11 cellular contexts compared by ENCODE assay signal in the genomic region with DNA sequence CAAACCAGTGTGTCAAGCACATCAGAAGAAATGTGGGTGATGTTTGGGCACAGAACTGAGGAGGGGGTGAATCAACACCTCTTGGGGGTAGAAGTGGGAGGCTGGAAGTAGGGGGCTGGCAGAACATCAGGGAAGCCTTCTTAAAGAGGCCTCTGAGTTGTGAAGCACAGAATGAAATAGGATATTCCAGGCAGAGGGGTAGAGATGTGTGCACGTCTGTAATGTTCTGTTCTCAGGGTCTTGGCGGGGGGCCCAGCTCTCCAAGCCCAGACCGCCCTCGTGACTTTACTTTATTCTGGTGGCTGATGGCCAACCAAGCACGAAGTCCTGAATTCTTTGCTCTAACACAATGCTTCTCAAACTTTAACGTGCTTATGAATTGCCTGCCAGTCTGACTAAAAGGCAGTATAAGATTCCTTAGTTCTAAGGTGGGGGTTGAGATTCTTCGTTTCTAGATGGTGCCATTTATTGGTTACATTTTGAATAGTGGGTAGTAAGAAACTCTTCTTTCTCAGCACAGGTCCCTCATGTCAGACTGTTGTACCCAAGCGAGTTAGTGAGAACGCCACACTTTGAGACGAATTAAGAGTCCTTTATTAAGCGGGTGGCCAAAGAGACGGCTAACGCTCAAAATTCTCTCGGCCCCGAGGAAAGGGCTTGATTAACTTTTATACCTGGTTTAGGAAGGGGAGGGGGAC. TPM values are rescaled to one million over a fixed set of nuclear protein-coding genes. Genes with fewer than 3 reads are reported as not detected.
DNase-seq lines count a peak whose midpoint lies in the region; ATAC-seq, FAIRE-seq and TF ChIP-seq lines count a peak whose summit lies in the region.
"Had no signal": no experiment of that assay in that cellular context is flagged by ENCODE, and none has a peak within 500 bp of the region (broad histone marks: within the 10 kb centered on the region; RNA-seq: fewer than 3 reads in every experiment).

No MANE protein-coding gene starts in this region.

- peak in 3 of 4 donors; percentile 30 to 76 (median 59) for TF ChIP-seq EP300 in sigmoid colon (IDR thresholded peaks at IDR 0.05)

- no peak for FAIRE-seq in kidney (lab: Jason Lieb, UNC)

- H3K9me3 ChIP-seq in HUES64 (ENCODE audit: insufficient read depth, low read depth, low read length) = no peaks in the 10 kb centered on the region
- H3K9me3 ChIP-seq in colonic mucosa = no peaks in the 10 kb centered on the region
- no peaks in the 10 kb centered on the region for H3K9me3 ChIP-seq in kidney (ENCODE audit: control insufficient read depth in 1 of 2, low read length in 2 of 2)
- no peaks in the 10 kb centered on the region for H3K9me3 ChIP-seq in sigmoid colon

- peaks cover 13% of the 10 kb centered on the region for H3K4me1 Mint-ChIP-seq in activated CD8-positive, alpha-beta T cell treated with anti-CD3 and anti-CD28 coated beads, Interleukin-2, amount 10 ng/mL, durations not matched to agents 7 days and 5 days (ENCODE audit: low read depth)
- H3K4me1 Mint-ChIP-seq: CD8-positive, alpha-beta memory T cell had no signal

- no peak overlapping the region for H3K9ac ChIP-seq in HUES64 (ENCODE audit: low read depth, low read length)
- peak overlapping the region in 1 of 2 donors; percentile 59 for H3K9ac ChIP-seq in colonic mucosa (ENCODE audit: low read depth in 2 of 2, low read length in 2 of 2)
- H3K9ac ChIP-seq in kidney (ENCODE audit: low read length in 2 of 2) = peak overlapping the region in 1 of 2 donors; percentile 29

- H3K27me3 Mint-ChIP-seq in activated CD8-positive, alpha-beta T cell treated with anti-CD3 and anti-CD28 coated beads, Interleukin-2, amount 10 ng/mL, durations not matched to agents 7 days and 5 days (ENCODE audit: low read depth) = no peaks in the 10 kb centered on the region

- peaks cover 39% of the 10 kb centered on the region for H3K4me1 ChIP-seq in HUES64 (ENCODE audit: insufficient read depth, low read length)
- H3K4me1 ChIP-seq in colonic mucosa = peaks cover 25% of the 10 kb centered on the region
- peaks cover 27 to 36% of the 10 kb centered on the region in 2 donors for H3K4me1 ChIP-seq in kidney (ENCODE audit: control insufficient read depth in 1 of 2, insufficient read depth in 1 of 2, low read depth in 1 of 2, low read length in 2 of 2)
- peaks cover 0 to 59% (median 53%) of the 10 kb centered on the region in 4 donors for H3K4me1 ChIP-seq in sigmoid colon

- H3K27ac ChIP-seq in HUES64 (ENCODE audit: low read depth, low read length) = no peak overlapping the region
- peak overlapping the region; percentile 27 for H3K27ac ChIP-seq in colonic mucosa
- H3K27ac ChIP-seq in kidney (ENCODE audit: low read depth in 2 of 2, low read length in 2 of 2) = peak overlapping the region; percentile 57 to 61
- peak overlapping the region; percentile 12 to 87 (median 78) for H3K27ac ChIP-seq in sigmoid colon

- H3K4me3 Mint-ChIP-seq in activated CD8-positive, alpha-beta T cell treated with anti-CD3 and anti-CD28 coated beads, Interleukin-2, amount 10 ng/mL, durations not matched to agents 7 days and 5 days = no peak overlapping the region
- H3K4me3 Mint-ChIP-seq: CD8-positive, alpha-beta memory T cell had no signal

- TF ChIP-seq CTCF in colonic mucosa (IDR thresholded peaks at IDR 0.05) (no peak), kidney (IDR thresholded peaks at IDR 0.05; ENCODE audit: borderline replicate concordance, extremely low read depth, insufficient read depth) (no peak), sigmoid colon (IDR thresholded peaks at IDR 0.05) (no peak)

- CTCF ChIA-PET in activated CD8-positive, alpha-beta T cell treated with anti-CD3 and anti-CD28 coated beads, Interleukin-2, amount 10 ng/mL, durations not matched to agents 7 days and 5 days (lab: Charles Lee) = no interaction called here

- intact Hi-C loops in colonic mucosa (cut with DNase I) (no loop called here), kidney (cut with DNase I) (no loop called here), sigmoid colon (cut with DNase I) (no loop called here)

- no peak for DNase-seq in colonic mucosa
- peak; percentile 81 for DNase-seq in kidney
- DNase-seq in sigmoid colon = peak; percentile 94
- DNase-seq in Kasumi-1 (lab: John Stamatoyannopoulos, UW) = no peak
- DNase-seq in glomerular visceral epithelial cell (ENCODE audit: extremely low spot score) = no peak
- no peak for DNase-seq in activated CD8-positive, alpha-beta T cell treated with anti-CD3 and anti-CD28 coated beads, Interleukin-2, amount 10 ng/mL, durations not matched to agents 7 days and 5 days
- DNase-seq: activated CD4-positive, alpha-beta T cell treated with anti-CD3 and anti-CD28 coated beads for 48 hours; CD8-positive, alpha-beta memory T cell; NCI-H1048 had no signal

- no peak overlapping the region for H3K27ac Mint-ChIP-seq in activated CD8-positive, alpha-beta T cell treated with anti-CD3 and anti-CD28 coated beads, Interleukin-2, amount 10 ng/mL, durations not matched to agents 7 days and 5 days
- H3K27ac Mint-ChIP-seq: CD8-positive, alpha-beta memory T cell had no signal

- no peaks in the 10 kb centered on the region for H3K9me3 Mint-ChIP-seq in activated CD8-positive, alpha-beta T cell treated with anti-CD3 and anti-CD28 coated beads, Interleukin-2, amount 10 ng/mL, durations not matched to agents 7 days and 5 days (ENCODE audit: insufficient read depth)
- H3K9me3 Mint-ChIP-seq: CD8-positive, alpha-beta memory T cell had no signal

- H3K27me3 ChIP-seq in HUES64 (ENCODE audit: insufficient read depth, low read length) = peaks cover 22% of the 10 kb centered on the region
- no peaks in the 10 kb centered on the region for H3K27me3 ChIP-seq in colonic mucosa
- H3K27me3 ChIP-seq in sigmoid colon = no peaks in the 10 kb centered on the region

- H3K36me3 Mint-ChIP-seq in activated CD8-positive, alpha-beta T cell treated with anti-CD3 and anti-CD28 coated beads, Interleukin-2, amount 10 ng/mL, durations not matched to agents 7 days and 5 days (ENCODE audit: low read depth) = no peaks in the 10 kb centered on the region
- H3K36me3 Mint-ChIP-seq: CD8-positive, alpha-beta memory T cell had no signal

- 27% methylated on average over 15 of the region's 15 CpGs for WGBS in HUES64
- WGBS in sigmoid colon, 2 donors = 73 to 79% methylated on average over 15 of the region's 15 CpGs

- TF ChIP-seq POLR2A in sigmoid colon (IDR thresholded peaks at IDR 0.05) = no peak

- peak overlapping the region; percentile 28 for H3K4me3 ChIP-seq in HUES64 (ENCODE audit: low read length)
- H3K4me3 ChIP-seq in colonic mucosa = no peak overlapping the region
- H3K4me3 ChIP-seq in kidney (ENCODE audit: low read length in 2 of 2) = no peak overlapping the region
- no peak overlapping the region for H3K4me3 ChIP-seq in sigmoid colon

- POLR2A ChIA-PET in activated CD8-positive, alpha-beta T cell treated with anti-CD3 and anti-CD28 coated beads, Interleukin-2, amount 10 ng/mL, durations not matched to agents 7 days and 5 days (lab: Charles Lee) = interaction anchor here (1.0 kb wide), 1 partner anchor 11 kb away, joined by 4 read pairs; no protein-coding TSS in a partner anchor

- peaks cover 15% of the 10 kb centered on the region for H3K36me3 ChIP-seq in HUES64 (ENCODE audit: insufficient read depth, low read length)
- no peaks in the 10 kb centered on the region for H3K36me3 ChIP-seq in colonic mucosa
- peaks cover 0 to 2% of the 10 kb centered on the region in 2 donors for H3K36me3 ChIP-seq in kidney (ENCODE audit: control insufficient read depth in 1 of 2, insufficient read depth in 2 of 2, low read length in 2 of 2)
- H3K36me3 ChIP-seq in sigmoid colon = peaks cover 0 to 14% (median 4%) of the 10 kb centered on the region in 4 donors

- no peak for ATAC-seq in activated CD8-positive, alpha-beta T cell treated with anti-CD3 and anti-CD28 coated beads, Interleukin-2, amount 10 ng/mL, durations not matched to agents 7 days and 5 days
- ATAC-seq in HG02852 (IDR thresholded peaks at IDR 0.05; ENCODE audit: unreplicated experiment) = no peak

RNA-seq across cellular contexts. Expression of gene PRXL2A, which starts 8.2 kb away (rescaled TPM):
- polyA plus RNA-seq in HUES64 (2013, experiment 1 of 2) = 57.6 TPM
- 69.2 TPM for polyA plus RNA-seq in HUES64 (2013, experiment 2 of 2)
- total RNA-seq in colonic mucosa (100 to 1,000 TPM in 1 of 2 donors, 10 to 100 TPM in 1; 73.5 to 101 TPM), kidney (69.4 TPM), sigmoid colon (10 to 100 TPM; 43.7 to 57.4 (median 50.9) TPM)
- polyA plus RNA-seq in kidney (ENCODE audit: insufficient read depth, low read depth, low replicate concordance) (101 TPM), sigmoid colon (10 to 100 TPM; 33.3 to 63.5 (median 37.8) TPM)
- 10 to 100 TPM; 14.9 to 15.3 TPM for total RNA-seq in activated CD8-positive, alpha-beta T cell treated with anti-CD3 and anti-CD28 coated beads, Interleukin-2, amount 10 ng/mL, durations not matched to agents 7 days and 5 days

RNA-seq across cellular contexts. Expression of gene TSPAN14, which starts 37.6 kb away (rescaled TPM):
- 67.4 TPM for polyA plus RNA-seq in HUES64 (2013, experiment 1 of 2)
- polyA plus RNA-seq in HUES64 (2013, experiment 2 of 2) = 75.6 TPM
- total RNA-seq in colonic mucosa = 10 to 100 TPM; 83.5 to 91.7 TPM
- total RNA-seq in kidney = 183 TPM
- polyA plus RNA-seq in kidney (ENCODE audit: insufficient read depth, low read depth, low replicate concordance) = 36.8 TPM
- total RNA-seq in sigmoid colon = 10 to 100 TPM; 22.0 to 29.9 (median 23.9) TPM
- 10 to 100 TPM; 12.0 to 67.3 (median 14.1) TPM for polyA plus RNA-seq in sigmoid colon
- total RNA-seq in activated CD8-positive, alpha-beta T cell treated with anti-CD3 and anti-CD28 coated beads, Interleukin-2, amount 10 ng/mL, durations not matched to agents 7 days and 5 days = 100 to 1,000 TPM; 109 to 117 TPM

RNA-seq across cellular contexts. Expression of gene DYDC2, which starts 60.0 kb away (rescaled TPM):
- polyA plus RNA-seq in HUES64 (2013, experiment 1 of 2) = 4.6 TPM
- polyA plus RNA-seq in HUES64 (2013, experiment 2 of 2) = 4.4 TPM
- total RNA-seq in colonic mucosa (1 to 10 TPM in 1 of 2 donors, not detected in 1; 1.5 TPM), kidney (0.57 TPM), sigmoid colon (not detected)
- polyA plus RNA-seq in kidney (ENCODE audit: insufficient read depth, low read depth, low replicate concordance) (0.22 TPM), sigmoid colon (under 1 TPM in 1 of 3 donors, not detected in 2; 0.41 TPM)
- total RNA-seq in activated CD8-positive, alpha-beta T cell treated with anti-CD3 and anti-CD28 coated beads, Interleukin-2, amount 10 ng/mL, durations not matched to agents 7 days and 5 days = not detected
- total RNA-seq: CD8-positive, alpha-beta memory T cell had no signal
- polyA plus RNA-seq: CD8-positive, alpha-beta memory T cell had no signal

RNA-seq across cellular contexts. Expression of gene DYDC1, which starts 60.0 kb away (rescaled TPM):
- polyA plus RNA-seq in HUES64 (2013, experiment 1 of 2) = not detected
- not detected for polyA plus RNA-seq in HUES64 (2013, experiment 2 of 2)
- not detected for total RNA-seq in colonic mucosa
- total RNA-seq in kidney = not detected
- polyA plus RNA-seq in kidney (ENCODE audit: insufficient read depth, low read depth, low replicate concordance) = not detected
- total RNA-seq in sigmoid colon = not detected
- polyA plus RNA-seq in sigmoid colon = not detected
- total RNA-seq in activated CD8-positive, alpha-beta T cell treated with anti-CD3 and anti-CD28 coated beads, Interleukin-2, amount 10 ng/mL, durations not matched to agents 7 days and 5 days = not detected
- total RNA-seq: CD8-positive, alpha-beta memory T cell had no signal
- polyA plus RNA-seq: CD8-positive, alpha-beta memory T cell had no signal

Comparison
In these comparisons a context has a peak if more than half of its experiments do, and no peak if none do; other contexts are left out.
1. DNase-seq: peak in kidney (single experiment) and sigmoid colon (single experiment); none in colonic mucosa (single experiment), Kasumi-1 (0 of 2), glomerular visceral epithelial cell (single experiment) and activated CD8-positive, alpha-beta T cell treated with anti-CD3 and anti-CD28 coated beads, Interleukin-2, amount 10 ng/mL, durations not matched to agents 7 days and 5 days (single experiment).